16 cellular contexts compared by ENCODE assay signal in genomic region chr22:48254311-48254873, GRCh38.
DNase-seq lines count a peak whose midpoint lies in the region; TF ChIP-seq lines count a peak whose summit lies in the region.
"Had no signal": no experiment of that assay in that cellular context is flagged by ENCODE, and none has a peak within 500 bp of the region (broad histone marks: within the 10 kb centered on the region; RNA-seq: fewer than 3 reads in every experiment).

No MANE protein-coding gene starts in this region.

- H3K4me1 ChIP-seq in colonic mucosa (no peaks in the 10 kb centered on the region), tibial nerve (no peaks in the 10 kb centered on the region)

- intact Hi-C loops in colonic mucosa (cut with DNase I): no loop called here
- intact Hi-C loops in posterior vena cava (cut with DNase I): no loop called here

- TF ChIP-seq EP300 in tibial nerve (IDR thresholded peaks at IDR 0.05): no peak

- H3K9me3 ChIP-seq in colonic mucosa (no peaks in the 10 kb centered on the region), tibial nerve (no peaks in the 10 kb centered on the region)

- no peaks in the 10 kb centered on the region for H3K36me3 ChIP-seq in colonic mucosa
- no peaks in the 10 kb centered on the region for H3K36me3 ChIP-seq in tibial nerve
- H3K36me3 ChIP-seq: cardiac muscle cell had no signal

- H3K9ac ChIP-seq in colonic mucosa (ENCODE audit: low read depth in 2 of 2, low read length in 2 of 2): peak overlapping the region in 1 of 2 donors; percentile 68
- H3K9ac ChIP-seq: KMS-11 had no signal

- H3K27me3 ChIP-seq in colonic mucosa: no peaks in the 10 kb centered on the region
- H3K27me3 ChIP-seq in tibial nerve: peaks cover 0 to 4% of the 10 kb centered on the region in 2 donors
- H3K27me3 ChIP-seq: cardiac muscle cell had no signal

- 8 to 9% methylated on average over 13 of the region's 13 CpGs for WGBS in tibial nerve, 2 donors

- TF ChIP-seq CTCF in colonic mucosa (IDR thresholded peaks at IDR 0.05) (no peak), tibial nerve (IDR thresholded peaks at IDR 0.05) (no peak)

- no peak for TF ChIP-seq POLR2A in tibial nerve (IDR thresholded peaks at IDR 0.05)

- H3K27ac ChIP-seq in colonic mucosa (no peak overlapping the region), tibial nerve (no peak overlapping the region)
- H3K27ac ChIP-seq: cardiac muscle cell, KMS-11 had no signal

- DNase-seq in DMS153 (lab: John Stamatoyannopoulos, UW) (peak; percentile 77), NCI-H1694 (lab: John Stamatoyannopoulos, UW) (peak; percentile 48), colonic mucosa (peak; percentile 60), posterior vena cava (ENCODE audit: low spot score) (peak; percentile 29), HK-2 (ENCODE audit: unreplicated experiment) (no peak), tibial nerve (ENCODE audit: low spot score in 2 of 2) (no peak)
- no peak for DNase-seq in stimulated activated CD4-positive, alpha-beta T cell treated with anti-CD3 and anti-CD28 coated beads, Interleukin-1b, Interleukin-23, amount 100 ng/mL, for 48 hours
- DNase-seq in activated CD4-positive, CD25-positive, alpha-beta regulatory T cell (lab: John Stamatoyannopoulos, UW): no peak
- DNase-seq: activated naive CD8-positive, alpha-beta T cell treated with anti-CD3 and anti-CD28 coated beads, Interleukin-2, amount 10 ng/mL, durations not matched to agents 7 days and 5 days; foreskin melanocyte; HFFc6; NCI-H2107; stimulated activated CD4-positive, alpha-beta T cell treated with anti-CD3 and anti-CD28 coated beads, Interleukin-12 subunit alpha, Interleukin-12 subunit beta, amount 100 ng/mL, for 4 hours had no signal

- H3K4me3 ChIP-seq in colonic mucosa (no peak overlapping the region), tibial nerve (no peak overlapping the region)
- H3K4me3 ChIP-seq: cardiac muscle cell, GM12878 had no signal

Comparison
In these comparisons a context has a peak if more than half of its experiments do, and no peak if none do; other contexts are left out.
1. DNase-seq: peak in DMS153 (single experiment), NCI-H1694 (single experiment), colonic mucosa (single experiment) and posterior vena cava (single experiment); none in HK-2 (single experiment), tibial nerve (0 of 2), stimulated activated CD4-positive, alpha-beta T cell treated with anti-CD3 and anti-CD28 coated beads, Interleukin-1b, Interleukin-23, amount 100 ng/mL, for 48 hours (single experiment) and activated CD4-positive, CD25-positive, alpha-beta regulatory T cell (0 of 4).